Comparison of ENCODE assay signal across 8 cellular contexts in genomic region chr19:5690125-5690954, GRCh38. TPM values are rescaled to one million over a fixed set of nuclear protein-coding genes. Genes with fewer than 3 reads are reported as not detected.
A peak's percentile ranks its signal among the peaks of the same experiment; 100 is the strongest.
DNase-seq lines count a peak whose midpoint lies in the region; ATAC-seq and TF ChIP-seq lines count a peak whose summit lies in the region.

Gene RPL36, plus strand, starts transcription at chr19:5690295. Its CDS starts 213 bp downstream, at chr19:5690508.

- intact Hi-C loops in CD14-positive monocyte (cut with micrococcal nuclease) = loop anchor here (2.0 kb wide), 3 partner anchors 28 to 100 kb away; partner anchors contain the start of genes CATSPERD (in 1 of the 2), DUS3L (in 1 of the 2) and LONP1 (in 1 of the 2)

- H3K4me3 Mint-ChIP-seq in CD14-positive monocyte = peak within 1 kb of the TSS; percentile 93 to 95
- peak within 1 kb of the TSS; percentile 98 for H3K4me3 Mint-ChIP-seq in activated CD8-positive, alpha-beta memory T cell treated with anti-CD3 and anti-CD28 coated beads, Interleukin-2, amount 10 ng/mL, durations not matched to agents 7 days and 5 days

- peak within 1 kb of the TSS; percentile 42 to 94 for H3K4ac ChIP-seq in mesenchymal stem cell (ENCODE audit: low read depth in 1 of 2, low read length in 2 of 2)

- peak within 1 kb of the TSS in 1 of 2 experiments; percentile 96 for H3K14ac ChIP-seq in mesenchymal stem cell (ENCODE audit: low read length in 2 of 2)

- peak within 1 kb of the TSS; percentile 71 for H2BK5ac ChIP-seq in mesenchymal stem cell (ENCODE audit: low read depth, low read length, poor library complexity, severe bottlenecking)

- H3K79me1 ChIP-seq in mesenchymal stem cell (replicated peaks; ENCODE audit: low read length, poor library complexity, severe bottlenecking) = no peaks in the 10 kb centered on the region

- peaks cover 27 to 35% of the 10 kb centered on the region in 2 donors for H3K36me3 Mint-ChIP-seq in CD14-positive monocyte
- peaks cover 36% of the 10 kb centered on the region for H3K36me3 Mint-ChIP-seq in activated CD8-positive, alpha-beta memory T cell treated with anti-CD3 and anti-CD28 coated beads, Interleukin-2, amount 10 ng/mL, durations not matched to agents 7 days and 5 days

- H3K4me2 ChIP-seq in mesenchymal stem cell (ENCODE audit: low read length, poor library complexity, severe bottlenecking) = peak within 1 kb of the TSS; percentile 70

- under 1% methylated on average over 63 of the region's 73 CpGs for WGBS in mesenchymal stem cell

- CTCF ChIA-PET in activated CD8-positive, alpha-beta memory T cell treated with anti-CD3 and anti-CD28 coated beads, Interleukin-2, amount 10 ng/mL, durations not matched to agents 7 days and 5 days (lab: Charles Lee) = interaction anchor here (0.6 to 7.9 kb wide), 23 partner anchors 9 to 288 kb away, joined by 3 to 122 read pairs (median 5); partner anchors contain the start of genes CATSPERD, DUS3L, LONP1 and RANBP3

- no peak within 1 kb of the TSS for H2BK15ac ChIP-seq in mesenchymal stem cell (ENCODE audit: low read depth, poor library complexity, severe bottlenecking)

- peak within 1 kb of the TSS; percentile 40 for H2AK5ac ChIP-seq in mesenchymal stem cell (ENCODE audit: low read length, severe bottlenecking)

- H2BK120ac ChIP-seq in mesenchymal stem cell (ENCODE audit: low read depth, low read length) = peak within 1 kb of the TSS; percentile 66

- H3K4me1 ChIP-seq in endocrine pancreas (ENCODE audit: control insufficient read depth, insufficient read depth, low read length) = no peaks in the 10 kb centered on the region
- H3K4me1 ChIP-seq in mesenchymal stem cell (ENCODE audit: control insufficient read depth, insufficient read depth, low read depth, low read length) = peaks cover 34% of the 10 kb centered on the region

- H3K9ac ChIP-seq in endocrine pancreas (ENCODE audit: control insufficient read depth, insufficient read depth, low read length) = peak within 1 kb of the TSS; percentile 81
- H3K9ac ChIP-seq in mesenchymal stem cell (ENCODE audit: low read length) = peak within 1 kb of the TSS; percentile 92

- H3K27ac Mint-ChIP-seq in CD14-positive monocyte = peak within 1 kb of the TSS; percentile 87 to 95 (median 94)
- peak within 1 kb of the TSS; percentile 92 for H3K27ac Mint-ChIP-seq in activated CD8-positive, alpha-beta memory T cell treated with anti-CD3 and anti-CD28 coated beads, Interleukin-2, amount 10 ng/mL, durations not matched to agents 7 days and 5 days

- peak within 1 kb of the TSS; percentile 81 for H4K91ac ChIP-seq in mesenchymal stem cell (ENCODE audit: low read length)

- H3K18ac ChIP-seq in mesenchymal stem cell (ENCODE audit: low read depth in 1 of 2, low read length in 2 of 2) = peak within 1 kb of the TSS; percentile 62 to 94

- H3K27ac ChIP-seq in mesenchymal stem cell (ENCODE audit: low read length, poor library complexity, severe bottlenecking) = peak within 1 kb of the TSS; percentile 94

- H3K27me3 ChIP-seq in endocrine pancreas (ENCODE audit: control insufficient read depth, insufficient read depth, low read length) = no peaks in the 10 kb centered on the region
- no peaks in the 10 kb centered on the region for H3K27me3 ChIP-seq in mesenchymal stem cell (ENCODE audit: control insufficient read depth in 1 of 2, insufficient read depth in 1 of 2, low read length in 2 of 2)

- peaks cover 28% of the 10 kb centered on the region for H3K4me1 Mint-ChIP-seq in CD14-positive monocyte
- peaks cover 42% of the 10 kb centered on the region for H3K4me1 Mint-ChIP-seq in activated CD8-positive, alpha-beta memory T cell treated with anti-CD3 and anti-CD28 coated beads, Interleukin-2, amount 10 ng/mL, durations not matched to agents 7 days and 5 days

- no peaks in the 10 kb centered on the region for H3K9me3 ChIP-seq in endocrine pancreas (ENCODE audit: control insufficient read depth, low read length)
- no peaks in the 10 kb centered on the region for H3K9me3 ChIP-seq in mesenchymal stem cell (ENCODE audit: control insufficient read depth, low read length)

- H3K36me3 ChIP-seq in endocrine pancreas (ENCODE audit: control insufficient read depth, insufficient read depth, low read length) (peaks cover 8% of the 10 kb centered on the region), mesenchymal stem cell (ENCODE audit: control insufficient read depth in 1 of 2, insufficient read depth in 2 of 2, low read depth in 1 of 2, low read length in 2 of 2) (peaks cover 37 to 51% of the 10 kb centered on the region in 2 experiments)

- H2BK12ac ChIP-seq in mesenchymal stem cell (ENCODE audit: low read length in 2 of 2) = no peak within 1 kb of the TSS

- peaks cover 0 to 8% (median 0%) of the 10 kb centered on the region in 7 donors for H3K9me3 Mint-ChIP-seq in CD14-positive monocyte
- no peaks in the 10 kb centered on the region for H3K9me3 Mint-ChIP-seq in activated CD8-positive, alpha-beta memory T cell treated with anti-CD3 and anti-CD28 coated beads, Interleukin-2, amount 10 ng/mL, durations not matched to agents 7 days and 5 days (ENCODE audit: low read depth)

- peak; percentile 97 for DNase-seq in CD14-positive monocyte (ENCODE audit: low spot score)
- DNase-seq in HUDEP-2 (lab: John Stamatoyannopoulos, UW; ENCODE audit: unreplicated experiment in 76 of 76) = peak; percentile 72 to 100 (median 99)
- peak; percentile 94 for DNase-seq in NOMO-1 treated with dmso at 0.1 percent for 144 hours (lab: John Stamatoyannopoulos, UW; ENCODE audit: unreplicated experiment)
- DNase-seq in activated CD8-positive, alpha-beta memory T cell treated with anti-CD3 and anti-CD28 coated beads, Interleukin-2, amount 10 ng/mL, durations not matched to agents 7 days and 5 days = peak; percentile 99
- peak; percentile 95 for DNase-seq in mesenchymal stem cell
- peak; percentile 96 for DNase-seq in stimulated activated CD8-positive, alpha-beta memory T cell treated with anti-CD3 and anti-CD28 coated beads, Interleukin-12 subunit alpha, Interleukin-12 subunit beta, amount 100 ng/mL, for 4 hours (ENCODE audit: low read depth)

- H4K8ac ChIP-seq in mesenchymal stem cell (ENCODE audit: low read length) = peak within 1 kb of the TSS; percentile 62

- peak; percentile 46 for ATAC-seq in GM19397 (IDR thresholded peaks at IDR 0.05; ENCODE audit: unreplicated experiment)
- peak; percentile 63 for ATAC-seq in activated CD8-positive, alpha-beta memory T cell treated with anti-CD3 and anti-CD28 coated beads, Interleukin-2, amount 10 ng/mL, durations not matched to agents 7 days and 5 days

- peak within 1 kb of the TSS in 1 of 2 experiments; percentile 98 for H3K23ac ChIP-seq in mesenchymal stem cell (ENCODE audit: low read length in 2 of 2)

- TF ChIP-seq CTCF in CD14-positive monocyte (IDR thresholded peaks at IDR 0.05) = peak; percentile 97

- H3K27me3 Mint-ChIP-seq in CD14-positive monocyte (ENCODE audit: low read depth in 3 of 3) = peaks cover 0 to 4% (median 0%) of the 10 kb centered on the region in 3 donors
- no peaks in the 10 kb centered on the region for H3K27me3 Mint-ChIP-seq in activated CD8-positive, alpha-beta memory T cell treated with anti-CD3 and anti-CD28 coated beads, Interleukin-2, amount 10 ng/mL, durations not matched to agents 7 days and 5 days

- peak within 1 kb of the TSS; percentile 46 for H2AFZ ChIP-seq in mesenchymal stem cell (ENCODE audit: low read depth, low read length)

- H3K4me3 ChIP-seq in endocrine pancreas (ENCODE audit: control insufficient read depth, insufficient read depth, low read length) (peak within 1 kb of the TSS; percentile 68), mesenchymal stem cell (ENCODE audit: insufficient read depth in 1 of 2, low read depth in 1 of 2, low read length in 2 of 2) (peak within 1 kb of the TSS; percentile 85 to 89)

RNA-seq across cellular contexts. Expression of gene RPL36, which starts in this region (rescaled TPM):
- 100 to 1,000 TPM; 627 to 708 TPM for polyA plus RNA-seq in CD14-positive monocyte
- 1,000 to 10,000 TPM in 1 of 2 experiments, 100 to 1,000 TPM in 1; 976 to 1,078 TPM for total RNA-seq in activated CD8-positive, alpha-beta memory T cell treated with anti-CD3 and anti-CD28 coated beads, Interleukin-2, amount 10 ng/mL, durations not matched to agents 7 days and 5 days
- 1,659 TPM for polyA plus RNA-seq in mesenchymal stem cell (2013, experiment 1 of 2)
- 1,656 TPM for polyA plus RNA-seq in mesenchymal stem cell (2013, experiment 2 of 2)

Comparison
In these comparisons a context has a peak if more than half of its experiments do, and no peak if none do; other contexts are left out.
1. Peak in every context shown above with its lines: DNase-seq, ATAC-seq, H3K4me3 ChIP-seq and H3K27ac ChIP-seq.